Comparison of ENCODE assay signal across 1 cellular context in the genomic region with DNA sequence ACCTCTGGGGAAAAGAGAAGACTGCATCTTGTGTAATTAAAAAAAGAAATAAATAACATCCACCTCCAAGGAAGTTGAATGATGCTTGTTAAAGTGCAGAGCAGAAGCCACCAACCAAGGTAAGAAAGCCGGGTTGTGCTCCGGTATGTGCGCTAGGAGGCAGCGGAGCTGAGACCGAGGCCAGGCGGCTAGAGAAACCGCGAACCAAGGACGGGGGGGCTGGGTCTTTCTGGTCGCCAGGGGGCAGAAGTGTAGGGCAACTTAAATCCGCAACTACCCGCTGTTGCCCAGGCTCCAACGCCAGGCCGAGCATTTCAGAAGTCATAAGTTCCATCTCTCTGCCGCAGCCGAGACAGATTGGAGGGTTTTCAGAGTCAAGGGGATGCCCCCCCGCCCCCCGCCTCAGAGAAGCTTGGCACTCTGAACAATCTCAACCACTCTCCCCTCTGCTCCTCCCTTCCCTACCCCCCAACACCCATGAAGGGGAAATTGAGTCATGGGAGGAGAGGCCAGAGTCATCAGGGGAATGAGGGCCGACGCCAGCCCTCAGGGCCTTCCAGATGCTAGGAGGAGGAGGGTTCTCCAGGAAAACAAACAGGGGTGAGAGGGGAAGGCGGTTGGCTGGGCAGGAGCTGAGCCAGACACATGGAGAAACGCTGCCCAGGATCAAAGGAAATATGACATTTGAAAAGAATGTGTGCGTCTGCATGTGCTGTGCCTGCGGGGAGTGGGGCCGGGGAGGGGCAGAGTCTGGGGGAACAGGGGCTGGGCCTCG.
TF ChIP-seq lines count a peak whose summit lies in the region.

No MANE protein-coding gene starts in this region.

TF ChIP-seq in HCT116, 20 proteins besides CTCF, POLR2A, EP300 and RAD21:
- TF ChIP-seq, protein P1, sequence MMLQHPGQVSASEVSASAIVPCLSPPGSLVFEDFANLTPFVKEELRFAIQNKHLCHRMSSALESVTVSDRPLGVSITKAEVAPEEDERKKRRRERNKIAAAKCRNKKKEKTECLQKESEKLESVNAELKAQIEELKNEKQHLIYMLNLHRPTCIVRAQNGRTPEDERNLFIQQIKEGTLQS (IDR thresholded peaks at IDR 0.05) = no peak
- TF ChIP-seq ELF1 (IDR thresholded peaks at IDR 0.05; ENCODE audit: borderline replicate concordance, low read depth) = no peak
- TF ChIP-seq TCF7L2 (IDR thresholded peaks at IDR 0.05; ENCODE audit: borderline replicate concordance, extremely low read depth, insufficient read depth, insufficient read length) = peak; percentile 80
- no peak for TF ChIP-seq CBX3 (IDR thresholded peaks at IDR 0.05; ENCODE audit: low read depth)
- TF ChIP-seq EZH2phosphoT487 (IDR thresholded peaks at IDR 0.05; ENCODE audit: borderline replicate concordance) = no peak
- TF ChIP-seq, protein P2, sequence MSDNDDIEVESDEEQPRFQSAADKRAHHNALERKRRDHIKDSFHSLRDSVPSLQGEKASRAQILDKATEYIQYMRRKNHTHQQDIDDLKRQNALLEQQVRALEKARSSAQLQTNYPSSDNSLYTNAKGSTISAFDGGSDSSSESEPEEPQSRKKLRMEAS (IDR thresholded peaks at IDR 0.05) = peak; percentile 50; the same call in 1 of the 2 replicates
- no peak for TF ChIP-seq EGR1 (IDR thresholded peaks at IDR 0.05; ENCODE audit: low read depth)
- TF ChIP-seq SP1 (IDR thresholded peaks at IDR 0.05; ENCODE audit: low read depth) = peak; percentile 39
- TF ChIP-seq, protein P3, sequence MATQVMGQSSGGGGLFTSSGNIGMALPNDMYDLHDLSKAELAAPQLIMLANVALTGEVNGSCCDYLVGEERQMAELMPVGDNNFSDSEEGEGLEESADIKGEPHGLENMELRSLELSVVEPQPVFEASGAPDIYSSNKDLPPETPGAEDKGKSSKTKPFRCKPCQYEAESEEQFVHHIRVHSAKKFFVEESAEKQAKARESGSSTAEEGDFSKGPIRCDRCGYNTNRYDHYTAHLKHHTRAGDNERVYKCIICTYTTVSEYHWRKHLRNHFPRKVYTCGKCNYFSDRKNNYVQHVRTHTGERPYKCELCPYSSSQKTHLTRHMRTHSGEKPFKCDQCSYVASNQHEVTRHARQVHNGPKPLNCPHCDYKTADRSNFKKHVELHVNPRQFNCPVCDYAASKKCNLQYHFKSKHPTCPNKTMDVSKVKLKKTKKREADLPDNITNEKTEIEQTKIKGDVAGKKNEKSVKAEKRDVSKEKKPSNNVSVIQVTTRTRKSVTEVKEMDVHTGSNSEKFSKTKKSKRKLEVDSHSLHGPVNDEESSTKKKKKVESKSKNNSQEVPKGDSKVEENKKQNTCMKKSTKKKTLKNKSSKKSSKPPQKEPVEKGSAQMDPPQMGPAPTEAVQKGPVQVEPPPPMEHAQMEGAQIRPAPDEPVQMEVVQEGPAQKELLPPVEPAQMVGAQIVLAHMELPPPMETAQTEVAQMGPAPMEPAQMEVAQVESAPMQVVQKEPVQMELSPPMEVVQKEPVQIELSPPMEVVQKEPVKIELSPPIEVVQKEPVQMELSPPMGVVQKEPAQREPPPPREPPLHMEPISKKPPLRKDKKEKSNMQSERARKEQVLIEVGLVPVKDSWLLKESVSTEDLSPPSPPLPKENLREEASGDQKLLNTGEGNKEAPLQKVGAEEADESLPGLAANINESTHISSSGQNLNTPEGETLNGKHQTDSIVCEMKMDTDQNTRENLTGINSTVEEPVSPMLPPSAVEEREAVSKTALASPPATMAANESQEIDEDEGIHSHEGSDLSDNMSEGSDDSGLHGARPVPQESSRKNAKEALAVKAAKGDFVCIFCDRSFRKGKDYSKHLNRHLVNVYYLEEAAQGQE (IDR thresholded peaks at IDR 0.05; ENCODE audit: low read depth) = no peak
- TF ChIP-seq YY1 (IDR thresholded peaks at IDR 0.05; ENCODE audit: extremely low read depth, insufficient replicate concordance, low read depth, low read length) = peak; percentile 59
- no peak for TF ChIP-seq JUND (IDR thresholded peaks at IDR 0.05)
- TF ChIP-seq SRF (IDR thresholded peaks at IDR 0.05; ENCODE audit: low read depth) = no peak
- TF ChIP-seq POLR2AphosphoS5 (IDR thresholded peaks at IDR 0.05; ENCODE audit: low read depth, low read length) = peak; percentile 32
- TF ChIP-seq SIN3A (IDR thresholded peaks at IDR 0.05; ENCODE audit: low read depth) = no peak; the same call in 1 of the 2 replicates
- no peak for TF ChIP-seq CEBPB (IDR thresholded peaks at IDR 0.05; ENCODE audit: low read depth)
- no peak for TF ChIP-seq ZFX (IDR thresholded peaks at IDR 0.05)
- TF ChIP-seq, protein P4, sequence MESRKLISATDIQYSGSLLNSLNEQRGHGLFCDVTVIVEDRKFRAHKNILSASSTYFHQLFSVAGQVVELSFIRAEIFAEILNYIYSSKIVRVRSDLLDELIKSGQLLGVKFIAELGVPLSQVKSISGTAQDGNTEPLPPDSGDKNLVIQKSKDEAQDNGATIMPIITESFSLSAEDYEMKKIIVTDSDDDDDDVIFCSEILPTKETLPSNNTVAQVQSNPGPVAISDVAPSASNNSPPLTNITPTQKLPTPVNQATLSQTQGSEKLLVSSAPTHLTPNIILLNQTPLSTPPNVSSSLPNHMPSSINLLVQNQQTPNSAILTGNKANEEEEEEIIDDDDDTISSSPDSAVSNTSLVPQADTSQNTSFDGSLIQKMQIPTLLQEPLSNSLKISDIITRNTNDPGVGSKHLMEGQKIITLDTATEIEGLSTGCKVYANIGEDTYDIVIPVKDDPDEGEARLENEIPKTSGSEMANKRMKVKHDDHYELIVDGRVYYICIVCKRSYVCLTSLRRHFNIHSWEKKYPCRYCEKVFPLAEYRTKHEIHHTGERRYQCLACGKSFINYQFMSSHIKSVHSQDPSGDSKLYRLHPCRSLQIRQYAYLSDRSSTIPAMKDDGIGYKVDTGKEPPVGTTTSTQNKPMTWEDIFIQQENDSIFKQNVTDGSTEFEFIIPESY (IDR thresholded peaks at IDR 0.05; ENCODE audit: extremely low read depth, insufficient replicate concordance, low read length) = no peak
- TF ChIP-seq EZH2 (IDR thresholded peaks at IDR 0.05) = no peak
- no peak for TF ChIP-seq FOSL1 (IDR thresholded peaks at IDR 0.05; ENCODE audit: low read depth)
- no peak for TF ChIP-seq ZNF274 (IDR thresholded peaks at IDR 0.05; ENCODE audit: low read depth, low read length)
